Comparison of ENCODE assay signal across 27 cellular contexts in genomic region chr3:71742621-71743020, GRCh38. TPM values are rescaled to one million over a fixed set of nuclear protein-coding genes. Genes with fewer than 3 reads are reported as not detected.
DNase-seq lines count a peak whose midpoint lies in the region; ATAC-seq, FAIRE-seq and TF ChIP-seq lines count a peak whose summit lies in the region.
"Had no signal": no experiment of that assay in that cellular context is flagged by ENCODE, and none has a peak within 500 bp of the region (broad histone marks: within the 10 kb centered on the region; RNA-seq: fewer than 3 reads in every experiment).

No MANE protein-coding gene starts in this region.

- H3K4me2 ChIP-seq in K562 (ENCODE audit: insufficient read depth, low read length) (no peak overlapping the region), smooth muscle cell (no peak overlapping the region)
- H3K4me2 ChIP-seq: A549; BLaER1 treated with 17β-estradiol and CSF1 and Interleukin-3, amounts not matched to agents 10 nM and 100 nM had no signal

- H4K20me1 ChIP-seq in K562 (replicated peaks; ENCODE audit: control insufficient read depth, insufficient read depth, low read length), result no peaks in the 10 kb centered on the region
- H4K20me1 ChIP-seq in smooth muscle cell (ENCODE audit: low read depth), result no peaks in the 10 kb centered on the region
- H4K20me1 ChIP-seq: BLaER1 treated with 17β-estradiol and CSF1 and Interleukin-3, amounts not matched to agents 10 nM and 100 nM had no signal

- H3F3A ChIP-seq in smooth muscle cell (ENCODE audit: low read depth), result no peaks in the 10 kb centered on the region

- H3K4me3 ChIP-seq in K562 (no peak overlapping the region), aorta (ENCODE audit: low read length in 2 of 2) (peak overlapping the region; percentile 18 to 21), smooth muscle cell (no peak overlapping the region)
- H3K4me3 ChIP-seq: A549; BLaER1 treated with 17β-estradiol and CSF1 and Interleukin-3, amounts not matched to agents 10 nM and 100 nM; GM12878 had no signal

- intact Hi-C loops in K562 (cut with micrococcal nuclease) (no loop called here), aorta (cut with DNase I) (no loop called here)

- TF ChIP-seq EP300 in K562 (IDR thresholded peaks at IDR 0.05; ENCODE audit: low read length), result no peak

- 11% methylated on average over 1 of the region's 1 CpG for WGBS in K562 (ENCODE audit: insufficient coverage, low coverage, missing lambda C conversion rate)
- WGBS in aorta, 2 donors, result 98 to 100% methylated on average over 1 of the region's 1 CpG
- WGBS in smooth muscle cell (ENCODE audit: low lambda C conversion rate), result 94% methylated on average over 1 of the region's 1 CpG

- H3K9me3 ChIP-seq in K562 (replicated peaks; ENCODE audit: control insufficient read depth, insufficient read depth, low read depth, low read length), result no peaks in the 10 kb centered on the region; the same call in 1 of the 2 replicates
- H3K9me3 ChIP-seq in aorta (ENCODE audit: control insufficient read depth, low read length), result no peaks in the 10 kb centered on the region
- peaks cover 17% of the 10 kb centered on the region for H3K9me3 ChIP-seq in smooth muscle cell (replicated peaks; ENCODE audit: low read depth)

- no peak overlapping the region for H2AFZ ChIP-seq in K562 (ENCODE audit: low read depth, low read length)
- no peak overlapping the region for H2AFZ ChIP-seq in smooth muscle cell (ENCODE audit: low read depth)

- H3K27ac ChIP-seq in K562 (ENCODE audit: extremely low read depth, low read depth, low read length), result no peak overlapping the region
- no peak overlapping the region for H3K27ac ChIP-seq in aorta (ENCODE audit: low read depth in 1 of 2, low read length in 2 of 2)
- no peak overlapping the region for H3K27ac ChIP-seq in smooth muscle cell (ENCODE audit: low read depth)
- H3K27ac ChIP-seq: 22Rv1; A549; BLaER1 treated with 17β-estradiol and CSF1 and Interleukin-3, amounts not matched to agents 10 nM and 100 nM; C4-2B had no signal

- CTCF ChIA-PET in K562 (lab: Yijun Ruan, JAX; ENCODE audit: low intra/inter-chr PET ratio), result no interaction called here

- H3K36me3 ChIP-seq in K562 (ENCODE audit: control insufficient read depth, insufficient read depth, low read length) (no peaks in the 10 kb centered on the region), aorta (ENCODE audit: control insufficient read depth in 1 of 2, insufficient read depth in 2 of 2, low read length in 1 of 2) (no peaks in the 10 kb centered on the region), smooth muscle cell (ENCODE audit: low read depth) (peaks cover 7% of the 10 kb centered on the region)
- H3K36me3 ChIP-seq: BLaER1 treated with 17β-estradiol and CSF1 and Interleukin-3, amounts not matched to agents 10 nM and 100 nM had no signal

- no peak for TF ChIP-seq POLR2A in K562 (conservative IDR thresholded peaks at IDR 0.05)

- in situ Hi-C loops in K562 (cut with MboI), result no loop called here

- TF ChIP-seq RAD21 in K562 (CRISPR knock-in tag; conservative IDR thresholded peaks at IDR 0.05 in 1 of 2, IDR thresholded peaks at IDR 0.05 in 1 of 2), result no peak

- H3K79me2 ChIP-seq in K562 (ENCODE audit: control insufficient read depth, insufficient read depth, low read length) (no peaks in the 10 kb centered on the region), smooth muscle cell (ENCODE audit: low read depth) (no peaks in the 10 kb centered on the region)

- no peak overlapping the region for H3K9ac ChIP-seq in K562 (ENCODE audit: insufficient read depth in 1 of 2, low read depth in 2 of 2, low read length in 2 of 2)
- no peak overlapping the region for H3K9ac ChIP-seq in smooth muscle cell (ENCODE audit: low read depth)
- H3K9ac ChIP-seq: BLaER1 treated with 17β-estradiol and CSF1 and Interleukin-3, amounts not matched to agents 10 nM and 100 nM had no signal

- FAIRE-seq in D721Med (lab: Jason Lieb, UNC) (peak; percentile 6), K562 (lab: Jason Lieb, UNC) (no peak)
- FAIRE-seq: A549, GM12878, GM19239 had no signal

- BruUV-seq in K562 (replicated peaks; lab: Mats Ljungman, UMichigan), result no TSS peak

- DNase-seq in D721Med (ENCODE audit: insufficient read length, low spot score) (no peak), K562 (ENCODE audit: extremely low read depth in 1 of 4, low spot score in 3 of 4) (no peak), aorta (no peak), mesenteric fat pad (ENCODE audit: low spot score) (no peak), smooth muscle cell (lab: John Stamatoyannopoulos, UW; ENCODE audit: unreplicated experiment) (no peak)
- DNase-seq: AML-193; Caco-2; Calu3; CD4-positive, alpha-beta T cell; CD8-positive, alpha-beta T cell; DMS 273 treated with DMSO at 0.1 percent for 48 hours; DMS153; DMS53; DMS79; DND-41; EL; GDM1 had no signal

- TF ChIP-seq CTCF in D721Med (IDR thresholded peaks at IDR 0.05; ENCODE audit: insufficient read depth, missing control alignments), result no peak
- no peak for TF ChIP-seq CTCF in K562 (IDR thresholded peaks at IDR 0.05 in 2 of 3, conservative IDR thresholded peaks at IDR 0.05 in 1 of 3; ENCODE audit: insufficient read depth in 2 of 3, low read depth in 1 of 3, low read length in 3 of 3)
- TF ChIP-seq CTCF in smooth muscle cell (IDR thresholded peaks at IDR 0.05; ENCODE audit: borderline replicate concordance, insufficient read depth, poor library complexity, severe bottlenecking), result no peak

- H3K27me3 ChIP-seq in K562 (ENCODE audit: control insufficient read depth in 2 of 2, insufficient read depth in 2 of 2, low read length in 2 of 2) (no peaks in the 10 kb centered on the region), aorta (ENCODE audit: control insufficient read depth in 1 of 2, insufficient read depth in 2 of 2, low read length in 1 of 2) (no peaks in the 10 kb centered on the region), smooth muscle cell (ENCODE audit: low read depth) (no peaks in the 10 kb centered on the region)
- H3K27me3 ChIP-seq: BLaER1 treated with 17β-estradiol and CSF1 and Interleukin-3, amounts not matched to agents 10 nM and 100 nM had no signal

- ATAC-seq in K562 (no peak), aorta (ENCODE audit: low FRiP score) (no peak)
- ATAC-seq: A549; CD8-positive, alpha-beta T cell; GM12878 had no signal

- no peaks in the 10 kb centered on the region for H3K9me1 ChIP-seq in K562 (ENCODE audit: control insufficient read depth, insufficient read depth, low read length)

- H3K4me1 ChIP-seq in K562 (replicated peaks in 1 of 2; ENCODE audit: control insufficient read depth in 2 of 2, insufficient read depth in 2 of 2, low read length in 2 of 2), result no peaks in the 10 kb centered on the region
- H3K4me1 ChIP-seq in aorta (ENCODE audit: control insufficient read depth in 1 of 2, insufficient read depth in 2 of 2, low read length in 2 of 2), result no peaks in the 10 kb centered on the region
- no peaks in the 10 kb centered on the region for H3K4me1 ChIP-seq in smooth muscle cell (ENCODE audit: low read depth)
- H3K4me1 ChIP-seq: A549; BLaER1 treated with 17β-estradiol and CSF1 and Interleukin-3, amounts not matched to agents 10 nM and 100 nM; Caco-2 had no signal

- POLR2A ChIA-PET in K562 (lab: Yijun Ruan, JAX), result no interaction called here

RNA-seq across cellular contexts. Expression of gene GPR27, which starts 11.0 kb away (rescaled TPM):
- not detected in 2 replicates for total RNA-seq in K562 (2011; cell fraction: chromatin; rRNA removed; ENCODE audit: low replicate concordance)
- not detected in 2 replicates for total RNA-seq in K562 (2011; cell fraction: nucleolus; rRNA removed)
- not detected in 2 replicates for total RNA-seq in K562 (2011; cell fraction: nucleoplasm; rRNA removed)
- not detected in 2 replicates for total RNA-seq in K562 (2014; rRNA removed)
- not detected in 2 replicates for total RNA-seq in K562 (2014; rRNA removed; fragmentation: Illumina TruSeq; extraction: Trizol)
- not detected in 2 replicates for total RNA-seq in K562 (2015; rRNA removed; fragmentation: Illumina TruSeq; extraction: Trizol)
- not detected in 2 replicates for total RNA-seq in K562 (2021)
- not detected in 2 replicates for polyA plus RNA-seq in K562 (2011; rRNA removed)
- not detected in 2 replicates for polyA plus RNA-seq in K562 (2011; cell fraction: cytosol; rRNA removed)
- polyA plus RNA-seq in K562 (2011; cell fraction: nucleus; rRNA removed), result not detected in 2 replicates
- polyA plus RNA-seq in K562 (2012), result not detected in 2 replicates
- not detected in 2 replicates for polyA plus RNA-seq in K562 (2014; fragmentation: Illumina TruSeq; extraction: Trizol)
- not detected for polyA plus RNA-seq in K562 (2014; fragmentation: Nextera tagmentation; extraction: Ambion mirVana)
- polyA plus RNA-seq in K562 (2014; rRNA removed), result not detected in 2 replicates
- polyA minus RNA-seq in K562 (2011; rRNA and poly(A)+ RNA removed), result not detected in 2 replicates
- not detected in 2 replicates for polyA minus RNA-seq in K562 (2011; cell fraction: cytosol; rRNA and poly(A)+ RNA removed)
- not detected in 2 replicates for polyA minus RNA-seq in K562 (2011; cell fraction: nucleus; rRNA and poly(A)+ RNA removed)
- 1 to 10 TPM; 1.6 to 2.1 TPM for total RNA-seq in aorta
- under 1 TPM in 1 of 2 donors, not detected in 1; 0.67 TPM for polyA plus RNA-seq in aorta
- total RNA-seq in mesenteric fat pad, result 1.5 TPM
- total RNA-seq in smooth muscle cell, result 0.40 and 1.2 TPM in 2 replicates
- 0.50 and 0.83 TPM in 2 replicates for polyA plus RNA-seq in smooth muscle cell
- total RNA-seq: A172, B cell, GM12878 had no signal
- polyA plus RNA-seq: GM12878 had no signal

RNA-seq across cellular contexts. Expression of gene EIF4E3, which starts 17.4 kb away (rescaled TPM):
- total RNA-seq in K562 (2011; cell fraction: chromatin; rRNA removed; ENCODE audit: low replicate concordance), result 0.09 and 0.58 TPM in 2 replicates
- 0.17 and 0.26 TPM in 2 replicates for total RNA-seq in K562 (2011; cell fraction: nucleolus; rRNA removed)
- 0.44 and 1.6 TPM in 2 replicates for total RNA-seq in K562 (2011; cell fraction: nucleoplasm; rRNA removed)
- total RNA-seq in K562 (2014; rRNA removed), result 0.18 and 0.45 TPM in 2 replicates
- total RNA-seq in K562 (2014; rRNA removed; fragmentation: Illumina TruSeq; extraction: Trizol), result 1.6 and 1.7 TPM in 2 replicates
- total RNA-seq in K562 (2015; rRNA removed; fragmentation: Illumina TruSeq; extraction: Trizol), result 0.60 and 0.62 TPM in 2 replicates
- total RNA-seq in K562 (2021), result 2.4 TPM in 2 replicates
- polyA plus RNA-seq in K562 (2011; rRNA removed), result 0.30 and 1.1 TPM in 2 replicates
- 0.15 and 0.63 TPM in 2 replicates for polyA plus RNA-seq in K562 (2011; cell fraction: cytosol; rRNA removed)
- 0.18 and 0.52 TPM in 2 replicates for polyA plus RNA-seq in K562 (2011; cell fraction: nucleus; rRNA removed)
- 2.2 and 3.8 TPM in 2 replicates for polyA plus RNA-seq in K562 (2012)
- 2.3 and 2.5 TPM in 2 replicates for polyA plus RNA-seq in K562 (2014; fragmentation: Illumina TruSeq; extraction: Trizol)
- under 1 TPM; 0.34 to 0.83 TPM for polyA plus RNA-seq in K562 (2014; fragmentation: Nextera tagmentation; extraction: Ambion mirVana)
- 1.8 and 1.9 TPM in 2 replicates for polyA plus RNA-seq in K562 (2014; rRNA removed)
- polyA minus RNA-seq in K562 (2011; rRNA and poly(A)+ RNA removed), result 0.75 and 2.5 TPM in 2 replicates
- polyA minus RNA-seq in K562 (2011; cell fraction: cytosol; rRNA and poly(A)+ RNA removed), result 0.46 and 0.76 TPM in 2 replicates
- 0.13 and 0.33 TPM in 2 replicates for polyA minus RNA-seq in K562 (2011; cell fraction: nucleus; rRNA and poly(A)+ RNA removed)
- 10 to 100 TPM; 22.2 to 29.3 TPM for total RNA-seq in aorta
- 10 to 100 TPM; 10.2 to 21.7 TPM for polyA plus RNA-seq in aorta
- total RNA-seq in mesenteric fat pad, result 34.9 TPM
- 2.2 and 3.5 TPM in 2 replicates for total RNA-seq in smooth muscle cell
- polyA plus RNA-seq in smooth muscle cell, result 2.3 and 2.8 TPM in 2 replicates
- total RNA-seq: G401 had no signal

RNA-seq across cellular contexts. Expression of gene PROK2, which starts 42.3 kb away (rescaled TPM):
- total RNA-seq in K562 (2011; cell fraction: chromatin; rRNA removed; ENCODE audit: low replicate concordance), result not detected in 2 replicates
- not detected in 2 replicates for total RNA-seq in K562 (2011; cell fraction: nucleolus; rRNA removed)
- not detected in 2 replicates for total RNA-seq in K562 (2011; cell fraction: nucleoplasm; rRNA removed)
- not detected in 2 replicates for total RNA-seq in K562 (2014; rRNA removed)
- total RNA-seq in K562 (2014; rRNA removed; fragmentation: Illumina TruSeq; extraction: Trizol), result not detected in 2 replicates
- total RNA-seq in K562 (2015; rRNA removed; fragmentation: Illumina TruSeq; extraction: Trizol), result not detected in 2 replicates
- total RNA-seq in K562 (2021), result not detected in 2 replicates
- polyA plus RNA-seq in K562 (2011; rRNA removed), result not detected in 2 replicates
- polyA plus RNA-seq in K562 (2011; cell fraction: cytosol; rRNA removed), result not detected in 2 replicates
- not detected in 2 replicates for polyA plus RNA-seq in K562 (2011; cell fraction: nucleus; rRNA removed)
- polyA plus RNA-seq in K562 (2012), result 0.11 TPM in 1 of 2 replicates, not detected in the other
- polyA plus RNA-seq in K562 (2014; fragmentation: Illumina TruSeq; extraction: Trizol), result not detected in 2 replicates
- under 1 TPM; 0.07 to 0.13 TPM for polyA plus RNA-seq in K562 (2014; fragmentation: Nextera tagmentation; extraction: Ambion mirVana)
- not detected in 2 replicates for polyA plus RNA-seq in K562 (2014; rRNA removed)
- polyA minus RNA-seq in K562 (2011; rRNA and poly(A)+ RNA removed), result not detected in 2 replicates
- polyA minus RNA-seq in K562 (2011; cell fraction: cytosol; rRNA and poly(A)+ RNA removed), result not detected in 2 replicates
- not detected in 2 replicates for polyA minus RNA-seq in K562 (2011; cell fraction: nucleus; rRNA and poly(A)+ RNA removed)
- 1 to 10 TPM; 1.8 to 3.8 TPM for total RNA-seq in aorta
- under 1 TPM; 0.64 to 0.88 TPM for polyA plus RNA-seq in aorta
- total RNA-seq in mesenteric fat pad, result 9.8 TPM
- not detected in 2 replicates for total RNA-seq in smooth muscle cell
- not detected in 2 replicates for polyA plus RNA-seq in smooth muscle cell
- total RNA-seq: A172, B cell, Caco-2, Calu3, G401, GM12878 had no signal
- polyA plus RNA-seq: A549, BJ, GM12878 had no signal

Comparison
In these comparisons a context has a peak if more than half of its experiments do, and no peak if none do; other contexts are left out.
1. H3K4me3 ChIP-seq: peak in aorta (2 of 2); none in K562 (single experiment) and smooth muscle cell (single experiment).